ENCODE assay signal across 15 cellular contexts in genomic region chr17:75064867-75065561, GRCh38. TPM values are rescaled to one million over a fixed set of nuclear protein-coding genes. Genes with fewer than 3 reads are reported as not detected.
DNase-seq lines count a peak whose midpoint lies in the region; ATAC-seq and TF ChIP-seq lines count a peak whose summit lies in the region.
"Had no signal": no experiment of that assay in that cellular context is flagged by ENCODE, and none has a peak within 500 bp of the region (broad histone marks: within the 10 kb centered on the region; RNA-seq: fewer than 3 reads in every experiment).

No MANE protein-coding gene starts in this region.

- intact Hi-C loops in IMR-90 (cut with micrococcal nuclease) = loop anchor here (5.0 to 10.0 kb wide), 2 partner anchors 47 to 140 kb away; partner anchors contain the start of gene NUP85
- intact Hi-C loops in activated T-helper 2 cell treated with anti-CD3 and anti-CD28 coated beads, Interferon-gamma antibody, Interleukin-2, Interleukin-4, amounts not matched to agents 10 μg/mL and 5 μg/mL and 100 μg/mL, durations not matched to agents 14 hours and 24 hours and 36 hours (cut with micrococcal nuclease) = no loop called here

- no peak overlapping the region for H3K18ac ChIP-seq in IMR-90 (ENCODE audit: low read depth, low read length)
- H3K18ac ChIP-seq in mesenchymal stem cell (ENCODE audit: low read depth in 1 of 2, low read length in 2 of 2) = no peak overlapping the region

- H4K20me1 ChIP-seq in IMR-90 (ENCODE audit: insufficient read depth, low read length) = no peaks in the 10 kb centered on the region

- BruUV-seq in IMR-90 (replicated peaks; lab: Mats Ljungman, UMichigan) = TSS peak; percentile 67

- H3K56ac ChIP-seq in IMR-90 (ENCODE audit: extremely low read depth, insufficient read depth, low read length) = no peak overlapping the region

- DNase-seq in ELF-1 (ENCODE audit: low read depth, low spot score) (peak; percentile 68), IMR-90 (no peak), mesenchymal stem cell (no peak), D341Med (ENCODE audit: low spot score) (no peak), mucosa of gallbladder (ENCODE audit: low spot score) (no peak)
- DNase-seq in activated T-helper 2 cell treated with anti-CD3 and anti-CD28 coated beads, Interferon-gamma antibody, Interleukin-2, Interleukin-4, amounts not matched to agents 10 μg/mL and 5 μg/mL and 100 μg/mL, durations not matched to agents 14 hours and 24 hours and 36 hours (ENCODE audit: low spot score) = no peak
- DNase-seq: Caco-2; GOT3; NCI-H146; NCI-H226; NK-92 treated with Interleukin-12 subunit alpha and Interleukin-12 subunit beta, amount 100 ng/mL, for 24 hours; nucleus accumbens had no signal

- H3K4me2 ChIP-seq in IMR-90 (ENCODE audit: low read depth, low read length) = no peak overlapping the region
- no peak overlapping the region for H3K4me2 ChIP-seq in mesenchymal stem cell (ENCODE audit: low read length, poor library complexity, severe bottlenecking)

- H2BK120ac ChIP-seq in IMR-90 (ENCODE audit: low read depth, low read length) (no peak overlapping the region), mesenchymal stem cell (ENCODE audit: low read depth, low read length) (no peak overlapping the region)

- H3K27me3 ChIP-seq in IMR-90 (ENCODE audit: control insufficient read depth, insufficient read depth, low read length) (no peaks in the 10 kb centered on the region), mesenchymal stem cell (ENCODE audit: control insufficient read depth in 1 of 2, insufficient read depth in 1 of 2, low read length in 2 of 2) (no peaks in the 10 kb centered on the region)

- H3K14ac ChIP-seq in IMR-90 (replicated peaks; ENCODE audit: low read depth, low read length) (no peak overlapping the region), mesenchymal stem cell (ENCODE audit: low read length in 2 of 2) (peak overlapping the region in 1 of 2 experiments; percentile 31)

- H4K5ac ChIP-seq in IMR-90 (ENCODE audit: low read depth, low read length) = no peak overlapping the region

- H2BK15ac ChIP-seq in IMR-90 (ENCODE audit: low read depth, low read length) = no peak overlapping the region
- H2BK15ac ChIP-seq in mesenchymal stem cell (ENCODE audit: low read depth, poor library complexity, severe bottlenecking) = no peak overlapping the region

- no peak overlapping the region for H3K4me3 ChIP-seq in IMR-90 (ENCODE audit: insufficient read depth, low read depth, low read length)
- H3K4me3 ChIP-seq in mesenchymal stem cell (ENCODE audit: insufficient read depth in 1 of 2, low read depth in 1 of 2, low read length in 2 of 2) = no peak overlapping the region

- TF ChIP-seq CTCF in IMR-90 (conservative IDR thresholded peaks at IDR 0.05; ENCODE audit: low read depth, low read length) = no peak

- H3K27me3 Mint-ChIP-seq in activated T-helper 2 cell treated with anti-CD3 and anti-CD28 coated beads, Interferon-gamma antibody, Interleukin-2, Interleukin-4, amounts not matched to agents 10 μg/mL and 5 μg/mL and 100 μg/mL, durations not matched to agents 14 hours and 24 hours and 36 hours (ENCODE audit: low read depth) = no peaks in the 10 kb centered on the region

- H2AK9ac ChIP-seq in IMR-90 (replicated peaks; ENCODE audit: low read depth, low read length, poor library complexity) = no peak overlapping the region

- 100% methylated on average over 4 of the region's 18 CpGs; no CpG with 5 or more reads in 1 of the 2 experiments for WGBS in IMR-90 (ENCODE audit: extremely low coverage in 2 of 2, insufficient read length in 1 of 2), 2 experiments
- 95% methylated on average over 18 of the region's 18 CpGs for WGBS in mesenchymal stem cell

- no peak overlapping the region for H2BK20ac ChIP-seq in IMR-90 (ENCODE audit: low read depth, low read length)

- H3K36me3 ChIP-seq in IMR-90 (ENCODE audit: control insufficient read depth, insufficient read depth, low read length) = peaks cover 42% of the 10 kb centered on the region
- peaks cover 47 to 50% of the 10 kb centered on the region in 2 experiments for H3K36me3 ChIP-seq in mesenchymal stem cell (ENCODE audit: control insufficient read depth in 1 of 2, insufficient read depth in 2 of 2, low read depth in 1 of 2, low read length in 2 of 2)

- H2BK5ac ChIP-seq in IMR-90 (ENCODE audit: low read depth, low read length, poor library complexity, severe bottlenecking) (no peak overlapping the region), mesenchymal stem cell (ENCODE audit: low read depth, low read length, poor library complexity, severe bottlenecking) (no peak overlapping the region)

- H4K91ac ChIP-seq in IMR-90 (ENCODE audit: insufficient read depth, low read depth, low read length) (no peak overlapping the region), mesenchymal stem cell (ENCODE audit: low read length) (peak overlapping the region; percentile 21)

- no peak overlapping the region for H3K9ac ChIP-seq in IMR-90 (ENCODE audit: low read depth, low read length)
- H3K9ac ChIP-seq in mesenchymal stem cell (ENCODE audit: low read length) = peak overlapping the region; percentile 21

- TF ChIP-seq RAD21 in IMR-90 (IDR thresholded peaks at IDR 0.05; ENCODE audit: low read length) = no peak

- TF ChIP-seq POLR2A in IMR-90 (IDR thresholded peaks at IDR 0.05; ENCODE audit: low read depth, low read length) = no peak

- 0 out of 2 replicates have a peak, but pooled peaks cover 3% of the 10 kb centered on the region for H3K9me1 ChIP-seq in IMR-90 (ENCODE audit: insufficient read depth, low read length)

- dilution Hi-C loops in IMR-90 (cut with HindIII; ENCODE audit: low sequenced_read_pairs, unreplicated experiment) = no loop called here

- no peak overlapping the region for H2AK5ac ChIP-seq in IMR-90 (ENCODE audit: low read depth, low read length)
- H2AK5ac ChIP-seq in mesenchymal stem cell (ENCODE audit: low read length, severe bottlenecking) = no peak overlapping the region

- peak overlapping the region; percentile 85 for H3K27ac Mint-ChIP-seq in activated T-helper 2 cell treated with anti-CD3 and anti-CD28 coated beads, Interferon-gamma antibody, Interleukin-2, Interleukin-4, amounts not matched to agents 10 μg/mL and 5 μg/mL and 100 μg/mL, durations not matched to agents 14 hours and 24 hours and 36 hours

- H3K23ac ChIP-seq in IMR-90 (ENCODE audit: low read depth, low read length) (no peak overlapping the region), mesenchymal stem cell (ENCODE audit: low read length in 2 of 2) (no peak overlapping the region)

- H3K4me1 ChIP-seq in IMR-90 (ENCODE audit: control insufficient read depth, insufficient read depth, low read length) = peaks cover 4% of the 10 kb centered on the region; the same call in 1 of the 2 replicates
- peaks cover 10% of the 10 kb centered on the region for H3K4me1 ChIP-seq in mesenchymal stem cell (ENCODE audit: control insufficient read depth, insufficient read depth, low read depth, low read length)

- no peak overlapping the region for H3K4me3 Mint-ChIP-seq in activated T-helper 2 cell treated with anti-CD3 and anti-CD28 coated beads, Interferon-gamma antibody, Interleukin-2, Interleukin-4, amounts not matched to agents 10 μg/mL and 5 μg/mL and 100 μg/mL, durations not matched to agents 14 hours and 24 hours and 36 hours (ENCODE audit: low read depth)

- POLR2A ChIA-PET in IMR-90 (lab: Charles Lee; ENCODE audit: unreplicated experiment) = no interaction called here

- no peak overlapping the region for H2AFZ ChIP-seq in IMR-90 (replicated peaks; ENCODE audit: low read length, poor library complexity)
- no peak overlapping the region for H2AFZ ChIP-seq in mesenchymal stem cell (ENCODE audit: low read depth, low read length)

- H4K8ac ChIP-seq in IMR-90 (ENCODE audit: low read depth in 2 of 2, low read length in 2 of 2) = no peak overlapping the region
- H4K8ac ChIP-seq in mesenchymal stem cell (ENCODE audit: low read length) = peak overlapping the region; percentile 12

- H3K79me1 ChIP-seq in IMR-90 (ENCODE audit: low read depth in 1 of 2, low read length in 2 of 2) (peaks cover 3 to 5% of the 10 kb centered on the region in 2 experiments; a peak in 3 of 4 replicates), mesenchymal stem cell (replicated peaks; ENCODE audit: low read length, poor library complexity, severe bottlenecking) (peaks cover 9% of the 10 kb centered on the region)

- in situ Hi-C loops in IMR-90 (cut with MboI; ENCODE audit: low sequenced_read_pairs) = loop anchor here (10.0 to 25.0 kb wide), 2 partner anchors 140 to 347 kb away; partner anchors contain the start of genes GRB2 and NUP85

- CTCF ChIA-PET in IMR-90 (lab: Yijun Ruan, JAX) = interaction anchor here (0.7 kb wide), 1 partner anchor 9 kb away, joined by 4 read pairs; no protein-coding TSS in a partner anchor

- peaks cover 48% of the 10 kb centered on the region for H3K36me3 Mint-ChIP-seq in activated T-helper 2 cell treated with anti-CD3 and anti-CD28 coated beads, Interferon-gamma antibody, Interleukin-2, Interleukin-4, amounts not matched to agents 10 μg/mL and 5 μg/mL and 100 μg/mL, durations not matched to agents 14 hours and 24 hours and 36 hours (ENCODE audit: low read depth)

- ATAC-seq in IMR-90 (ENCODE audit: low read depth) = no peak
- no peak for ATAC-seq in HG02938 (IDR thresholded peaks at IDR 0.05; ENCODE audit: unreplicated experiment)
- ATAC-seq: left lobe of liver had no signal

- H3K4me1 Mint-ChIP-seq in activated T-helper 2 cell treated with anti-CD3 and anti-CD28 coated beads, Interferon-gamma antibody, Interleukin-2, Interleukin-4, amounts not matched to agents 10 μg/mL and 5 μg/mL and 100 μg/mL, durations not matched to agents 14 hours and 24 hours and 36 hours (ENCODE audit: low read depth) = peaks cover 31% of the 10 kb centered on the region

- no peaks in the 10 kb centered on the region for H3K9me3 Mint-ChIP-seq in activated T-helper 2 cell treated with anti-CD3 and anti-CD28 coated beads, Interferon-gamma antibody, Interleukin-2, Interleukin-4, amounts not matched to agents 10 μg/mL and 5 μg/mL and 100 μg/mL, durations not matched to agents 14 hours and 24 hours and 36 hours

- H2BK12ac ChIP-seq in mesenchymal stem cell (ENCODE audit: low read length in 2 of 2) = no peak overlapping the region

- no peaks in the 10 kb centered on the region for H3K9me3 ChIP-seq in IMR-90 (ENCODE audit: control insufficient read depth, insufficient read depth, low read length)
- H3K9me3 ChIP-seq in mesenchymal stem cell (ENCODE audit: control insufficient read depth, low read length) = no peaks in the 10 kb centered on the region
- H3K9me3 ChIP-seq: Caco-2 had no signal

- H3K27ac ChIP-seq in IMR-90 (ENCODE audit: insufficient read depth, low read length) (no peak overlapping the region), mesenchymal stem cell (ENCODE audit: low read length, poor library complexity, severe bottlenecking) (no peak overlapping the region)

- H3K4ac ChIP-seq in IMR-90 (ENCODE audit: low read depth, low read length) = no peak overlapping the region
- H3K4ac ChIP-seq in mesenchymal stem cell (ENCODE audit: low read depth in 1 of 2, low read length in 2 of 2) = no peak overlapping the region

RNA-seq across cellular contexts. Expression of gene KCTD2, which starts 18.0 kb away (rescaled TPM):
- total RNA-seq in IMR-90 (2012; rRNA removed) (9.1 and 9.4 TPM in 2 replicates), mucosa of gallbladder (28.3 TPM)
- 18.3 and 18.4 TPM in 2 replicates for polyA plus RNA-seq in IMR-90 (2012; rRNA removed)
- 10.8 and 16.4 TPM in 2 replicates for polyA plus RNA-seq in IMR-90 (2012; cell fraction: cytosol; rRNA removed)
- polyA plus RNA-seq in IMR-90 (2012; cell fraction: nucleus; rRNA removed; ENCODE audit: low replicate concordance) = 9.9 and 12.6 TPM in 2 replicates
- 18.0 and 20.7 TPM in 2 replicates for total RNA-seq in activated T-helper 2 cell treated with anti-CD3 and anti-CD28 coated beads, Interferon-gamma antibody, Interleukin-2, Interleukin-4, amounts not matched to agents 10 μg/mL and 5 μg/mL and 100 μg/mL, durations not matched to agents 14 hours and 24 hours and 36 hours
- 11.7 TPM for polyA plus RNA-seq in mesenchymal stem cell (2013, experiment 1 of 2)
- 11.8 TPM for polyA plus RNA-seq in mesenchymal stem cell (2013, experiment 2 of 2)

RNA-seq across cellular contexts. Expression of gene ATP5PD, which starts 18.2 kb away (rescaled TPM):
- 365 and 373 TPM in 2 replicates for total RNA-seq in IMR-90 (2012; rRNA removed)
- 331 and 425 TPM in 2 replicates for polyA plus RNA-seq in IMR-90 (2012; rRNA removed)
- polyA plus RNA-seq in IMR-90 (2012; cell fraction: cytosol; rRNA removed) = 109 and 263 TPM in 2 replicates
- polyA plus RNA-seq in IMR-90 (2012; cell fraction: nucleus; rRNA removed; ENCODE audit: low replicate concordance) = 38.0 and 159 TPM in 2 replicates
- total RNA-seq in activated T-helper 2 cell treated with anti-CD3 and anti-CD28 coated beads, Interferon-gamma antibody, Interleukin-2, Interleukin-4, amounts not matched to agents 10 μg/mL and 5 μg/mL and 100 μg/mL, durations not matched to agents 14 hours and 24 hours and 36 hours = 166 and 170 TPM in 2 replicates
- 488 TPM for polyA plus RNA-seq in mesenchymal stem cell (2013, experiment 1 of 2)
- polyA plus RNA-seq in mesenchymal stem cell (2013, experiment 2 of 2) = 495 TPM
- total RNA-seq in mucosa of gallbladder = 226 TPM

RNA-seq across cellular contexts. Expression of gene SLC16A5, which starts 22.7 kb away (rescaled TPM):
- total RNA-seq in IMR-90 (2012; rRNA removed) (1.1 and 1.8 TPM in 2 replicates), mucosa of gallbladder (19.9 TPM)
- 5.9 and 7.1 TPM in 2 replicates for polyA plus RNA-seq in IMR-90 (2012; rRNA removed)
- 1.9 and 9.5 TPM in 2 replicates for polyA plus RNA-seq in IMR-90 (2012; cell fraction: cytosol; rRNA removed)
- polyA plus RNA-seq in IMR-90 (2012; cell fraction: nucleus; rRNA removed; ENCODE audit: low replicate concordance) = 19.4 and 39.3 TPM in 2 replicates
- total RNA-seq in activated T-helper 2 cell treated with anti-CD3 and anti-CD28 coated beads, Interferon-gamma antibody, Interleukin-2, Interleukin-4, amounts not matched to agents 10 μg/mL and 5 μg/mL and 100 μg/mL, durations not matched to agents 14 hours and 24 hours and 36 hours = 11.6 and 11.8 TPM in 2 replicates
- polyA plus RNA-seq in mesenchymal stem cell (2013, experiment 1 of 2) = 12.9 TPM
- 12.0 TPM for polyA plus RNA-seq in mesenchymal stem cell (2013, experiment 2 of 2)
- total RNA-seq: HT1080 had no signal

RNA-seq across cellular contexts. Expression of gene ARMC7, which starts 44.8 kb away (rescaled TPM):
- total RNA-seq in IMR-90 (2012; rRNA removed) = 1.7 and 1.8 TPM in 2 replicates
- polyA plus RNA-seq in IMR-90 (2012; rRNA removed) = 6.9 and 7.3 TPM in 2 replicates
- polyA plus RNA-seq in IMR-90 (2012; cell fraction: cytosol; rRNA removed) = 7.1 and 7.3 TPM in 2 replicates
- polyA plus RNA-seq in IMR-90 (2012; cell fraction: nucleus; rRNA removed; ENCODE audit: low replicate concordance) = 4.8 and 7.7 TPM in 2 replicates
- total RNA-seq in activated T-helper 2 cell treated with anti-CD3 and anti-CD28 coated beads, Interferon-gamma antibody, Interleukin-2, Interleukin-4, amounts not matched to agents 10 μg/mL and 5 μg/mL and 100 μg/mL, durations not matched to agents 14 hours and 24 hours and 36 hours = 9.9 and 10.1 TPM in 2 replicates
- 6.8 TPM for polyA plus RNA-seq in mesenchymal stem cell (2013, experiment 1 of 2)
- polyA plus RNA-seq in mesenchymal stem cell (2013, experiment 2 of 2) = 6.8 TPM
- total RNA-seq in mucosa of gallbladder = 20.2 TPM

RNA-seq across cellular contexts. Expression of gene MRPL58, which starts 52.5 kb away (rescaled TPM):
- total RNA-seq in IMR-90 (2012; rRNA removed) (42.5 and 53.9 TPM in 2 replicates), mucosa of gallbladder (16.7 TPM)
- 49.0 and 53.0 TPM in 2 replicates for polyA plus RNA-seq in IMR-90 (2012; rRNA removed)
- polyA plus RNA-seq in IMR-90 (2012; cell fraction: cytosol; rRNA removed) = 72.6 and 78.2 TPM in 2 replicates
- 21.8 and 25.5 TPM in 2 replicates for polyA plus RNA-seq in IMR-90 (2012; cell fraction: nucleus; rRNA removed; ENCODE audit: low replicate concordance)
- total RNA-seq in activated T-helper 2 cell treated with anti-CD3 and anti-CD28 coated beads, Interferon-gamma antibody, Interleukin-2, Interleukin-4, amounts not matched to agents 10 μg/mL and 5 μg/mL and 100 μg/mL, durations not matched to agents 14 hours and 24 hours and 36 hours = 65.4 and 68.1 TPM in 2 replicates
- 30.1 TPM for polyA plus RNA-seq in mesenchymal stem cell (2013, experiment 1 of 2)
- 29.8 TPM for polyA plus RNA-seq in mesenchymal stem cell (2013, experiment 2 of 2)
